In the genomic region with DNA sequence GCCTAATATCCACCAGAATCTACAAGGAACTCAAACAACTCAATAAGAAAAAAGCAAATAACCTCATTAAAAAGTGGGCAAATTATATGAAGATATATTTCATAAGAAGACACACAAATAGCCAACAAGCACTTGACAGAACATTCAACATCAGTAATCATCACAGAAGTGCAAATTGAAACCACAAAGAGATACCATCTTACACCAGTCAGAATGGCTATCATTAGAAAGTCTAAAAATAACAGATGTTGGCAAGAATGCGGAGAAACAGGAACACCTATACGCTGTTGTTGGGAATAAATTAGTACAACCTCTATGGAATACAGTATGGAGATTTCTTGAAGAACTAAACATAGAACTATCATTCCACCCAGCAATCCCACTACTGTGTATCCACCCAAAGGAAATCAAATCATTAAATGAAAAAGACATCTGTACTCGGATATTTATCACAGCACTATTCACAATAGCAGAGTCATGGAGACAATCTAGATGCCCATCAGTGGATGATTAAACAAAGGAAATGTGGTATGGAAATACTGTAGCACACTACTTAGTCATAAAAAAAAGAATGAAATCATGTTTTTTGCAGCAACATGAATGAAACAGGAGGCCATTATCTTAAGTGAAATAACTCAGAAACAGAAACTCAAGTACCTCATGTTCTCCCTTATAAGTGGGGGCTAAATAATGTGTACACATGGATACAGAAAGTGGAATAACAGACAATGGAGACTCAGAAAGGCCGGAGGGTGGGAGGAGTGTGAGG, we compare ENCODE assay signal across 16 cellular contexts.
DNase-seq lines count a peak whose midpoint lies in the region; ATAC-seq and TF ChIP-seq lines count a peak whose summit lies in the region.
"Had no signal": no experiment of that assay in that cellular context is flagged by ENCODE, and none has a peak within 500 bp of the region (broad histone marks: within the 10 kb centered on the region; RNA-seq: fewer than 3 reads in every experiment).

No MANE protein-coding gene starts in this region.

- H3K9me3 ChIP-seq in smooth muscle cell (replicated peaks; ENCODE audit: low read depth), result no peaks in the 10 kb centered on the region
- H3K9me3 ChIP-seq: breast epithelium, upper lobe of left lung had no signal

- no peaks in the 10 kb centered on the region for H3F3A ChIP-seq in smooth muscle cell (ENCODE audit: low read depth)

- peak; percentile 46 to 55 for ATAC-seq in activated T-cell treated with anti-CD3 and anti-CD28 coated beads, Interleukin-2, amount 50 U/mL, for 4 hours
- ATAC-seq: HCT116 had no signal

- H3K27ac ChIP-seq in smooth muscle cell (ENCODE audit: low read depth), result peak overlapping the region; percentile 50
- H3K27ac ChIP-seq: breast epithelium, upper lobe of left lung had no signal

- H3K27ac Mint-ChIP-seq in activated T-cell treated with anti-CD3 and anti-CD28 coated beads, Interleukin-2, amount 50 U/mL, for 24 hours, result no peak overlapping the region
- H3K27ac Mint-ChIP-seq in activated CD4-positive, alpha-beta memory T cell treated with anti-CD3 and anti-CD28 coated beads, Interleukin-2, amount 10 ng/mL, durations not matched to agents 7 days and 5 days, result no peak overlapping the region
- H3K27ac Mint-ChIP-seq: activated naive CD8-positive, alpha-beta T cell; stimulated activated naive CD8-positive, alpha-beta T cell treated with anti-CD3 and anti-CD28 coated beads, Interleukin-15, Interleukin-2, amounts not matched to agents 100 ng/mL and 50 ng/mL, for 24 hours had no signal

- no peak overlapping the region for H3K4me3 Mint-ChIP-seq in activated T-cell treated with anti-CD3 and anti-CD28 coated beads, Interleukin-2, amount 50 U/mL, for 4 hours
- no peak overlapping the region for H3K4me3 Mint-ChIP-seq in activated T-cell treated with anti-CD3 and anti-CD28 coated beads, Interleukin-2, amount 50 U/mL, for 24 hours
- no peak overlapping the region for H3K4me3 Mint-ChIP-seq in activated CD4-positive, alpha-beta memory T cell treated with anti-CD3 and anti-CD28 coated beads, Interleukin-2, amount 10 ng/mL, durations not matched to agents 7 days and 5 days
- H3K4me3 Mint-ChIP-seq: activated naive CD8-positive, alpha-beta T cell; stimulated activated naive CD8-positive, alpha-beta T cell treated with anti-CD3 and anti-CD28 coated beads, Interleukin-15, Interleukin-2, amounts not matched to agents 100 ng/mL and 50 ng/mL, for 24 hours had no signal

- H3K9ac ChIP-seq in smooth muscle cell (ENCODE audit: low read depth), result no peak overlapping the region

- POLR2A ChIA-PET in activated CD4-positive, alpha-beta memory T cell treated with anti-CD3 and anti-CD28 coated beads, Interleukin-2, amount 10 ng/mL, durations not matched to agents 7 days and 5 days (lab: Charles Lee), result no interaction called here

- TF ChIP-seq CTCF in smooth muscle cell (IDR thresholded peaks at IDR 0.05; ENCODE audit: borderline replicate concordance, insufficient read depth, poor library complexity, severe bottlenecking), result no peak

- no peaks in the 10 kb centered on the region for H3K79me2 ChIP-seq in smooth muscle cell (ENCODE audit: low read depth)

- H3K36me3 Mint-ChIP-seq in activated T-cell treated with anti-CD3 and anti-CD28 coated beads, Interleukin-2, amount 50 U/mL, for 4 hours (ENCODE audit: insufficient read depth), result no peaks in the 10 kb centered on the region
- no peaks in the 10 kb centered on the region for H3K36me3 Mint-ChIP-seq in activated T-cell treated with anti-CD3 and anti-CD28 coated beads, Interleukin-2, amount 50 U/mL, for 24 hours (ENCODE audit: low read depth)
- no peaks in the 10 kb centered on the region for H3K36me3 Mint-ChIP-seq in activated CD4-positive, alpha-beta memory T cell treated with anti-CD3 and anti-CD28 coated beads, Interleukin-2, amount 10 ng/mL, durations not matched to agents 7 days and 5 days (ENCODE audit: low read depth)
- H3K36me3 Mint-ChIP-seq: activated naive CD8-positive, alpha-beta T cell had no signal

- H4K20me1 ChIP-seq in smooth muscle cell (ENCODE audit: low read depth), result no peaks in the 10 kb centered on the region

- no peak overlapping the region for H3K4me2 ChIP-seq in smooth muscle cell

- CTCF ChIA-PET in activated CD4-positive, alpha-beta memory T cell treated with anti-CD3 and anti-CD28 coated beads, Interleukin-2, amount 10 ng/mL, durations not matched to agents 7 days and 5 days (lab: Charles Lee), result no interaction called here

- peak overlapping the region; percentile 46 for H2AFZ ChIP-seq in smooth muscle cell (ENCODE audit: low read depth)

- H3K27me3 ChIP-seq in smooth muscle cell (ENCODE audit: low read depth), result no peaks in the 10 kb centered on the region
- H3K27me3 ChIP-seq: breast epithelium, upper lobe of left lung had no signal

- 68% methylated on average over 4 of the region's 4 CpGs for WGBS in smooth muscle cell (ENCODE audit: low lambda C conversion rate)

- peaks cover 4% of the 10 kb centered on the region for H3K27me3 Mint-ChIP-seq in activated T-cell treated with anti-CD3 and anti-CD28 coated beads, Interleukin-2, amount 50 U/mL, for 4 hours (ENCODE audit: low read depth)
- peaks cover 8% of the 10 kb centered on the region for H3K27me3 Mint-ChIP-seq in activated T-cell treated with anti-CD3 and anti-CD28 coated beads, Interleukin-2, amount 50 U/mL, for 24 hours
- no peaks in the 10 kb centered on the region for H3K27me3 Mint-ChIP-seq in activated CD4-positive, alpha-beta memory T cell treated with anti-CD3 and anti-CD28 coated beads, Interleukin-2, amount 10 ng/mL, durations not matched to agents 7 days and 5 days

- no peaks in the 10 kb centered on the region for H3K9me3 Mint-ChIP-seq in activated T-cell treated with anti-CD3 and anti-CD28 coated beads, Interleukin-2, amount 50 U/mL, for 4 hours
- H3K9me3 Mint-ChIP-seq in activated T-cell treated with anti-CD3 and anti-CD28 coated beads, Interleukin-2, amount 50 U/mL, for 24 hours, result no peaks in the 10 kb centered on the region
- H3K9me3 Mint-ChIP-seq in activated CD4-positive, alpha-beta memory T cell treated with anti-CD3 and anti-CD28 coated beads, Interleukin-2, amount 10 ng/mL, durations not matched to agents 7 days and 5 days, result no peaks in the 10 kb centered on the region

- no peak overlapping the region for H3K4me3 ChIP-seq in smooth muscle cell
- H3K4me3 ChIP-seq: breast epithelium, upper lobe of left lung had no signal

- no peak for DNase-seq in activated T-cell treated with anti-CD3 and anti-CD28 coated beads, Interleukin-2, amount 50 U/mL, for 4 hours
- no peak for DNase-seq in activated T-cell treated with anti-CD3 and anti-CD28 coated beads, Interleukin-2, amount 50 U/mL, for 24 hours
- DNase-seq in NCI-H774 (lab: John Stamatoyannopoulos, UW) (peak; percentile 46), dermis microvascular lymphatic vessel endothelial cell (ENCODE audit: low read depth in 2 of 2) (peak; percentile 92 to 94), smooth muscle cell (lab: John Stamatoyannopoulos, UW; ENCODE audit: unreplicated experiment) (no peak), NCI-H2196 treated with DMSO at 0.1 percent for 48 hours (lab: John Stamatoyannopoulos, UW; ENCODE audit: unreplicated experiment) (no peak)
- DNase-seq in activated CD4-positive, alpha-beta memory T cell treated with anti-CD3 and anti-CD28 coated beads, Interleukin-2, amount 10 ng/mL, durations not matched to agents 7 days and 5 days, result no peak
- no peak for DNase-seq in stimulated activated CD4-positive, alpha-beta T cell treated with anti-CD3 and anti-CD28 coated beads, Interleukin-12 subunit alpha, Interleukin-12 subunit beta, amount 100 ng/mL, for 4 hours
- DNase-seq: effector CD8-positive, alpha-beta T cell; NCI-H2081 treated with DMSO at 0.1 percent for 48 hours; retina; upper lobe of left lung had no signal

- H3K4me1 ChIP-seq in smooth muscle cell (ENCODE audit: low read depth), result no peaks in the 10 kb centered on the region
- H3K4me1 ChIP-seq: breast epithelium had no signal

- no peaks in the 10 kb centered on the region for H3K4me1 Mint-ChIP-seq in activated T-cell treated with anti-CD3 and anti-CD28 coated beads, Interleukin-2, amount 50 U/mL, for 4 hours (ENCODE audit: low read depth)
- peaks cover 11% of the 10 kb centered on the region for H3K4me1 Mint-ChIP-seq in activated T-cell treated with anti-CD3 and anti-CD28 coated beads, Interleukin-2, amount 50 U/mL, for 24 hours (ENCODE audit: low read depth)
- H3K4me1 Mint-ChIP-seq in activated CD4-positive, alpha-beta memory T cell treated with anti-CD3 and anti-CD28 coated beads, Interleukin-2, amount 10 ng/mL, durations not matched to agents 7 days and 5 days, result no peaks in the 10 kb centered on the region

- H3K36me3 ChIP-seq in smooth muscle cell (ENCODE audit: low read depth), result no peaks in the 10 kb centered on the region
- H3K36me3 ChIP-seq: breast epithelium, upper lobe of left lung had no signal

Comparison
In these comparisons a context has a peak if more than half of its experiments do, and no peak if none do; other contexts are left out.
1. DNase-seq: peak in NCI-H774 (single experiment) and dermis microvascular lymphatic vessel endothelial cell (2 of 2); none in activated T-cell treated with anti-CD3 and anti-CD28 coated beads, Interleukin-2, amount 50 U/mL, for 4 hours (single experiment), activated T-cell treated with anti-CD3 and anti-CD28 coated beads, Interleukin-2, amount 50 U/mL, for 24 hours (single experiment), smooth muscle cell (single experiment), activated CD4-positive, alpha-beta memory T cell treated with anti-CD3 and anti-CD28 coated beads, Interleukin-2, amount 10 ng/mL, durations not matched to agents 7 days and 5 days (single experiment), NCI-H2196 treated with DMSO at 0.1 percent for 48 hours (single experiment) and stimulated activated CD4-positive, alpha-beta T cell treated with anti-CD3 and anti-CD28 coated beads, Interleukin-12 subunit alpha, Interleukin-12 subunit beta, amount 100 ng/mL, for 4 hours (single experiment).